In the genomic region with DNA sequence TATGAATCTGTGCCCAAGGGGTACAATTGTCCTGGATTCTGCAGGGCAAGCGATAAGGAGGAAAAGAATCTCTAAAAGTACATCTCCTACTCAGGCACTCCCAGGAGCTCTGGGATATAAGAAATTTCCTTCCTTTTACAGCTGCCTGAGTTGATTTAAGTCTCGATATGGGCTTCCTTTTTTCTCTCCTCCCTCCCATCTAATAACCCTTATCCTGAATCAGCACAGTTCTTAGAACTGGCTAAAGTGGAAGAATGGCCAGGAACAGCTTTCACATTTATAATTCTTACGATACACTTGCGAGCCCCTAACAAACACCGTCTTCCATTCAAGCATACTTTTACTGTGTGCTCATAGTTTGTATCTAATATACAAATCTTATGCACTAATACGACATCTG, we compare ENCODE assay signal across 34 cellular contexts.
"Had no signal": no experiment of that assay in that cellular context is flagged by ENCODE, and none has a peak within 500 bp of the region (broad histone marks: within the 10 kb centered on the region; RNA-seq: fewer than 3 reads in every experiment).

No MANE protein-coding gene starts in this region.

- FAIRE-seq: astrocyte, bronchial epithelial cell, endometrium had no signal

- H3K4me1 ChIP-seq: esophagus muscularis mucosa, foreskin keratinocyte, gastrocnemius medialis had no signal

- H3K27ac Mint-ChIP-seq: activated B cell treated with CpG ODN at 0.5 μM for 24 hours; activated CD8-positive, alpha-beta T cell treated with anti-CD3 and anti-CD28 coated beads for 36 hours; activated naive CD8-positive, alpha-beta T cell; activated T-helper 17 cell treated with anti-CD3 and anti-CD28 coated beads, Interleukin-2, amount 50 U/mL, for 72 hours; T-helper 17 cell; T-helper 2 cell treated with Interferon-gamma antibody and Interleukin-4, amounts not matched to agents 5 μg/mL and 100 μg/mL, for 36 hours had no signal

- DNase-seq: activated B cell treated with CpG ODN at 0.5 μM for 24 hours; activated CD4-positive, alpha-beta T cell treated with anti-CD3 and anti-CD28 coated beads for 48 hours; activated CD4-positive, alpha-beta T cell treated with anti-CD3 and anti-CD28 coated beads, Interleukin-2, amount 50 U/mL, for 1 hour; activated CD4-positive, alpha-beta T cell treated with anti-CD3 and anti-CD28 coated beads, Interleukin-2, amount 50 U/mL, for 48 hours; activated CD8-positive, alpha-beta memory T cell treated with anti-CD3 and anti-CD28 coated beads for 24 hours; activated CD8-positive, alpha-beta T cell treated with anti-CD3 and anti-CD28 coated beads for 36 hours; activated effector memory CD4-positive, alpha-beta T cell treated with Interleukin-2 at 50 U/mL for 16 hours; activated gamma-delta T cell treated with Interleukin-2 at 50 U/mL for 16 hours; activated naive CD4-positive, alpha-beta T cell treated with anti-CD3 and anti-CD28 coated beads, Interleukin-2, amount 50 U/mL, for 16 hours; activated naive CD4-positive, alpha-beta T cell treated with Interleukin-2 at 50 U/mL for 16 hours; activated T-cell treated with anti-CD3 and anti-CD28 coated beads, Interleukin-2, amount 50 U/mL, for 4 hours; amniotic stem cell; anterior cingulate cortex; brain microvascular endothelial cell; dermis blood vessel endothelial cell; effector CD8-positive, alpha-beta T cell; erythroblast; foreskin keratinocyte; gastrocnemius medialis; glutamatergic neuron; heart left ventricle; T-helper 1 cell; T-helper 17 cell; T1000; WERI-Rb-1 had no signal

- H3K4me3 Mint-ChIP-seq: activated B cell treated with CpG ODN at 0.5 μM for 24 hours; activated CD8-positive, alpha-beta T cell treated with anti-CD3 and anti-CD28 coated beads for 36 hours; activated naive CD8-positive, alpha-beta T cell; activated T-cell treated with anti-CD3 and anti-CD28 coated beads, Interleukin-2, amount 50 U/mL, for 4 hours; activated T-helper 17 cell treated with anti-CD3 and anti-CD28 coated beads, Interleukin-2, amount 50 U/mL, for 72 hours; central memory CD8-positive, alpha-beta T cell; T-helper 17 cell; T-helper 2 cell treated with Interferon-gamma antibody and Interleukin-4, amounts not matched to agents 5 μg/mL and 100 μg/mL, for 36 hours had no signal

- H3K9me3 ChIP-seq: esophagus muscularis mucosa, gastrocnemius medialis, heart left ventricle had no signal

- H3K27me3 Mint-ChIP-seq: activated B cell treated with CpG ODN at 0.5 μM for 24 hours; activated CD8-positive, alpha-beta T cell treated with anti-CD3 and anti-CD28 coated beads for 36 hours; activated naive CD8-positive, alpha-beta T cell; activated T-helper 17 cell treated with anti-CD3 and anti-CD28 coated beads, Interleukin-2, amount 50 U/mL, for 72 hours; central memory CD8-positive, alpha-beta T cell; T-helper 17 cell had no signal

- H3K27ac ChIP-seq: brain microvascular endothelial cell, coronary artery, esophagus muscularis mucosa, foreskin keratinocyte, gastrocnemius medialis, heart left ventricle, WERI-Rb-1 had no signal

- H3K4me1 Mint-ChIP-seq: activated B cell treated with CpG ODN at 0.5 μM for 24 hours; activated T-helper 17 cell treated with anti-CD3 and anti-CD28 coated beads, Interleukin-2, amount 50 U/mL, for 72 hours; central memory CD8-positive, alpha-beta T cell had no signal

- H3K36me3 ChIP-seq: WERI-Rb-1 had no signal

- H3K27me3 ChIP-seq: brain microvascular endothelial cell, esophagus muscularis mucosa, foreskin keratinocyte, gastrocnemius medialis, heart left ventricle had no signal

- H3K9me3 Mint-ChIP-seq: activated B cell treated with CpG ODN at 0.5 μM for 24 hours; activated CD8-positive, alpha-beta T cell treated with anti-CD3 and anti-CD28 coated beads for 36 hours; activated T-cell treated with anti-CD3 and anti-CD28 coated beads, Interleukin-2, amount 50 U/mL, for 4 hours; activated T-helper 17 cell treated with anti-CD3 and anti-CD28 coated beads, Interleukin-2, amount 50 U/mL, for 72 hours; central memory CD8-positive, alpha-beta T cell; T-helper 2 cell treated with Interferon-gamma antibody and Interleukin-4, amounts not matched to agents 5 μg/mL and 100 μg/mL, for 36 hours had no signal

- H3K4me3 ChIP-seq: coronary artery, esophagus muscularis mucosa, gastrocnemius medialis, heart left ventricle had no signal
